18 cellular contexts compared by ENCODE assay signal in genomic region chr3:124758851-124759635, GRCh38. TPM values are rescaled to one million over a fixed set of nuclear protein-coding genes. Genes with fewer than 3 reads are reported as not detected.
A peak's percentile ranks its signal among the peaks of the same experiment; 100 is the strongest.
DNase-seq lines count a peak whose midpoint lies in the region; ATAC-seq and TF ChIP-seq lines count a peak whose summit lies in the region.
"Had no signal": no experiment of that assay in that cellular context is flagged by ENCODE, and none has a peak within 500 bp of the region (broad histone marks: within the 10 kb centered on the region; RNA-seq: fewer than 3 reads in every experiment).

No MANE protein-coding gene starts in this region.

- TF ChIP-seq CTCF in neural crest cell (conservative IDR thresholded peaks at IDR 0.05) = no peak

- no peak overlapping the region for H3K4me3 ChIP-seq in SJCRH30
- H3K4me3 ChIP-seq: A549; BLaER1 treated with 17β-estradiol and CSF1 and Interleukin-3, amounts not matched to agents 10 nM and 100 nM; HAP-1; Peyer's patch had no signal

- no peaks in the 10 kb centered on the region for H3K36me3 ChIP-seq in SJCRH30
- H3K36me3 ChIP-seq: HAP-1 had no signal

- peaks cover 13% of the 10 kb centered on the region for H3K4me1 Mint-ChIP-seq in activated naive CD8-positive, alpha-beta T cell treated with anti-CD3 and anti-CD28 coated beads, Interleukin-2, amount 50 U/mL, for 24 hours
- H3K4me1 Mint-ChIP-seq in activated naive CD8-positive, alpha-beta T cell treated with anti-CD3 and anti-CD28 coated beads for 36 hours = peaks cover 13% of the 10 kb centered on the region
- peaks cover 8% of the 10 kb centered on the region for H3K4me1 Mint-ChIP-seq in neural crest cell

- H3K9me3 Mint-ChIP-seq in activated naive CD8-positive, alpha-beta T cell treated with anti-CD3 and anti-CD28 coated beads, Interleukin-2, amount 50 U/mL, for 24 hours = no peaks in the 10 kb centered on the region
- no peaks in the 10 kb centered on the region for H3K9me3 Mint-ChIP-seq in activated naive CD8-positive, alpha-beta T cell treated with anti-CD3 and anti-CD28 coated beads for 36 hours
- no peaks in the 10 kb centered on the region for H3K9me3 Mint-ChIP-seq in neural crest cell
- H3K9me3 Mint-ChIP-seq: CD8-positive, alpha-beta T cell had no signal

- peak; percentile 84 for ATAC-seq in activated naive CD8-positive, alpha-beta T cell treated with anti-CD3 and anti-CD28 coated beads, Interleukin-2, amount 50 U/mL, for 24 hours
- ATAC-seq in GM21529 (IDR thresholded peaks at IDR 0.05; ENCODE audit: unreplicated experiment) = no peak
- ATAC-seq: CD8-positive, alpha-beta T cell had no signal

- H3K4me1 ChIP-seq in SJCRH30 = peaks cover 28% of the 10 kb centered on the region
- H3K4me1 ChIP-seq: Peyer's patch had no signal

- H3K27me3 ChIP-seq in SJCRH30 = no peaks in the 10 kb centered on the region
- H3K27me3 ChIP-seq: BLaER1 treated with 17β-estradiol and CSF1 and Interleukin-3, amounts not matched to agents 10 nM and 100 nM; Peyer's patch had no signal

- H3K9me3 ChIP-seq in SJCRH30 (replicated peaks) = no peaks in the 10 kb centered on the region
- H3K9me3 ChIP-seq: A549; BLaER1 treated with 17β-estradiol and CSF1 and Interleukin-3, amounts not matched to agents 10 nM and 100 nM; HAP-1; Peyer's patch had no signal

- DNase-seq in activated naive CD8-positive, alpha-beta T cell treated with anti-CD3 and anti-CD28 coated beads, Interleukin-2, amount 50 U/mL, for 24 hours = no peak
- DNase-seq in activated naive CD8-positive, alpha-beta T cell treated with anti-CD3 and anti-CD28 coated beads for 36 hours = no peak
- DNase-seq in SJCRH30 (no peak), neural crest cell (ENCODE audit: low read depth, low spot score) (no peak), MV-4-11 (lab: John Stamatoyannopoulos, UW) (no peak)
- no peak for DNase-seq in NK-92 treated with Interleukin-12 subunit alpha and Interleukin-12 subunit beta, amount 100 ng/mL, for 24 hours (lab: John Stamatoyannopoulos, UW)
- DNase-seq: CD8-positive, alpha-beta T cell; MM.1S; NCI-H1092 treated with DMSO at 0.1 percent for 48 hours; NCI-H146; NCI-H2029 treated with DMSO at 0.1 percent for 48 hours; NCI-H2171; NCI-H526 had no signal

- H3K27ac ChIP-seq in SJCRH30 = peak overlapping the region; percentile 95
- H3K27ac ChIP-seq: BLaER1 treated with 17β-estradiol and CSF1 and Interleukin-3, amounts not matched to agents 10 nM and 100 nM; Peyer's patch had no signal

- H3K27me3 Mint-ChIP-seq in activated naive CD8-positive, alpha-beta T cell treated with anti-CD3 and anti-CD28 coated beads, Interleukin-2, amount 50 U/mL, for 24 hours = peaks cover 3% of the 10 kb centered on the region
- peaks cover 19% of the 10 kb centered on the region for H3K27me3 Mint-ChIP-seq in activated naive CD8-positive, alpha-beta T cell treated with anti-CD3 and anti-CD28 coated beads for 36 hours
- H3K27me3 Mint-ChIP-seq in neural crest cell (ENCODE audit: low read depth) = no peaks in the 10 kb centered on the region

- no peaks in the 10 kb centered on the region for H3K36me3 Mint-ChIP-seq in activated naive CD8-positive, alpha-beta T cell treated with anti-CD3 and anti-CD28 coated beads, Interleukin-2, amount 50 U/mL, for 24 hours (ENCODE audit: low read depth)
- H3K36me3 Mint-ChIP-seq in activated naive CD8-positive, alpha-beta T cell treated with anti-CD3 and anti-CD28 coated beads for 36 hours = no peaks in the 10 kb centered on the region
- H3K36me3 Mint-ChIP-seq in neural crest cell (ENCODE audit: low read depth) = no peaks in the 10 kb centered on the region
- H3K36me3 Mint-ChIP-seq: CD8-positive, alpha-beta T cell had no signal

- no peak overlapping the region for H3K27ac Mint-ChIP-seq in activated naive CD8-positive, alpha-beta T cell treated with anti-CD3 and anti-CD28 coated beads, Interleukin-2, amount 50 U/mL, for 24 hours
- H3K27ac Mint-ChIP-seq in activated naive CD8-positive, alpha-beta T cell treated with anti-CD3 and anti-CD28 coated beads for 36 hours = no peak overlapping the region
- H3K27ac Mint-ChIP-seq in neural crest cell (ENCODE audit: unreplicated experiment) = peak overlapping the region; percentile 85
- H3K27ac Mint-ChIP-seq: CD8-positive, alpha-beta T cell had no signal

- no peak overlapping the region for H3K4me3 Mint-ChIP-seq in activated naive CD8-positive, alpha-beta T cell treated with anti-CD3 and anti-CD28 coated beads, Interleukin-2, amount 50 U/mL, for 24 hours
- H3K4me3 Mint-ChIP-seq in activated naive CD8-positive, alpha-beta T cell treated with anti-CD3 and anti-CD28 coated beads for 36 hours = no peak overlapping the region
- H3K4me3 Mint-ChIP-seq in neural crest cell = no peak overlapping the region
- H3K4me3 Mint-ChIP-seq: CD8-positive, alpha-beta T cell had no signal

RNA-seq across cellular contexts. Expression of gene UMPS, which starts 28.8 kb away (rescaled TPM):
- 10 to 100 TPM; 88.6 to 94.0 TPM for total RNA-seq in activated naive CD8-positive, alpha-beta T cell treated with anti-CD3 and anti-CD28 coated beads for 36 hours
- 50.4 and 62.9 TPM in 2 replicates for total RNA-seq in SJCRH30 (2014; rRNA removed; shearing (Covaris generic))
- 55.6 and 70.7 TPM in 2 replicates for total RNA-seq in neural crest cell
